23 cellular contexts compared by ENCODE assay signal in the genomic region with DNA sequence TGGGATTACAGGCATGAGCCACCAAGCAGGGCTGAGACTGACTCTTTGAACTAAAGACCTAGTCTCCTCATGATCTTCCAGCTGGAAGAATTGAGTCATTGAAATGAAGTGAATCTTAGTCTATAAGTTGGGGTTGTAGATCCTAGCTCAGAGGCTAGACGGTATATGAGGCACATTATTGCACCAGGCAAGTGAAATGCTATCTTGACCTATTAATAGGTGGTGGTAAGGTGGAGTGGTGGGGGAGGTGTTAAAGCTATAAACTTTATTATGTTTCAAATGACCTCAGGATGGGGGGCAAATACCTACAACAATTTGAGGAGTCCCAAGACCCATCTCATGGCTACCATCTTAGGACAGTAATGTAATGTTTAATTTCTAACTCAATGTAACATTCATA. TPM values are rescaled to one million over a fixed set of nuclear protein-coding genes. Genes with fewer than 3 reads are reported as not detected.
A peak's percentile ranks its signal among the peaks of the same experiment; 100 is the strongest.
DNase-seq lines count a peak whose midpoint lies in the region; ATAC-seq and TF ChIP-seq lines count a peak whose summit lies in the region.
"Had no signal": no experiment of that assay in that cellular context is flagged by ENCODE, and none has a peak within 500 bp of the region (broad histone marks: within the 10 kb centered on the region; RNA-seq: fewer than 3 reads in every experiment).

No MANE protein-coding gene starts in this region.

- in situ Hi-C loops in gastrocnemius medialis (cut with MboI; ENCODE audit: low sequenced_read_pairs in 4 of 4): loop anchor here in 1 of 4 donors (5.0 kb wide), 1 partner anchor 35 kb away; a partner anchor contains a TSS

- TF ChIP-seq CTCF in epithelial cell of esophagus (IDR thresholded peaks at IDR 0.05; ENCODE audit: insufficient read depth, low read depth, low read length, missing control alignments): no peak
- no peak for TF ChIP-seq CTCF in gastrocnemius medialis (IDR thresholded peaks at IDR 0.05 in 4 of 5, conservative IDR thresholded peaks at IDR 0.05 in 1 of 5)

- H3K27me3 ChIP-seq in gastrocnemius medialis: no peaks in the 10 kb centered on the region
- H3K27me3 ChIP-seq: BLaER1 treated with 17β-estradiol and CSF1 and Interleukin-3, amounts not matched to agents 10 nM and 100 nM; Peyer's patch had no signal

- ATAC-seq in gastrocnemius medialis (peak; percentile 64 to 76), GM21515 (IDR thresholded peaks at IDR 0.05; ENCODE audit: unreplicated experiment) (no peak), HG02678 (IDR thresholded peaks at IDR 0.05; ENCODE audit: unreplicated experiment) (no peak), SK-N-SH treated with all-trans-retinoic acid at 6 μM for 48 hours (no peak)
- ATAC-seq: GM12878, HCT116 had no signal

- no peaks in the 10 kb centered on the region for H3K9me3 ChIP-seq in gastrocnemius medialis
- H3K9me3 ChIP-seq: BLaER1 treated with 17β-estradiol and CSF1 and Interleukin-3, amounts not matched to agents 10 nM and 100 nM; Caco-2; Peyer's patch had no signal

- TF ChIP-seq POLR2A in gastrocnemius medialis (IDR thresholded peaks at IDR 0.05): no peak

- intact Hi-C loops in gastrocnemius medialis (cut with DNase I; ENCODE audit: low total_unique reads): loop anchor here (10.0 kb wide), 1 partner anchor 792 kb away; no protein-coding TSS in a partner anchor

- DNase-seq in RKO (ENCODE audit: low spot score): peak; percentile 35
- peak; percentile 27 for DNase-seq in epithelial cell of esophagus (ENCODE audit: low read depth)
- DNase-seq in iris pigment epithelial cell (ENCODE audit: low read depth): peak; percentile 23
- DNase-seq in gastrocnemius medialis: peak in 1 of 2 donors; percentile 32
- DNase-seq in kidney glomerular epithelial cell (lab: John Stamatoyannopoulos, UW): no peak
- DNase-seq: ACHN; Caco-2; CD4-positive, alpha-beta memory T cell; DMS 273 treated with DMSO at 0.1 percent for 48 hours; DND-41; GOT3; Kasumi-1; NCI-H1417; NCI-H1694 treated with DMSO at 0.1 percent for 48 hours; NCI-H446; NCI-H526; Peyer's patch had no signal

- H3K4me3 ChIP-seq in epithelial cell of esophagus (ENCODE audit: low read length) (no peak overlapping the region), gastrocnemius medialis (no peak overlapping the region)
- H3K4me3 ChIP-seq: BLaER1 treated with 17β-estradiol and CSF1 and Interleukin-3, amounts not matched to agents 10 nM and 100 nM; GM12878; Peyer's patch had no signal

- H3K36me3 ChIP-seq in gastrocnemius medialis: no peaks in the 10 kb centered on the region
- H3K36me3 ChIP-seq: Peyer's patch had no signal

- peak overlapping the region; percentile 91 to 94 (median 94) for H3K27ac ChIP-seq in gastrocnemius medialis
- H3K27ac ChIP-seq: BLaER1 treated with 17β-estradiol and CSF1 and Interleukin-3, amounts not matched to agents 10 nM and 100 nM had no signal

- H3K4me1 ChIP-seq in gastrocnemius medialis: peaks cover 55 to 84% of the 10 kb centered on the region in 2 donors
- H3K4me1 ChIP-seq: Caco-2, Peyer's patch had no signal

TF ChIP-seq in SK-N-SH treated with all-trans-retinoic acid at 6 μM for 48 hours, 23 proteins besides CTCF, POLR2A, EP300 and RAD21:
- no peak for TF ChIP-seq SNAI2 (CRISPR knock-in tag; IDR thresholded peaks at IDR 0.05)
- TF ChIP-seq, protein P1, sequence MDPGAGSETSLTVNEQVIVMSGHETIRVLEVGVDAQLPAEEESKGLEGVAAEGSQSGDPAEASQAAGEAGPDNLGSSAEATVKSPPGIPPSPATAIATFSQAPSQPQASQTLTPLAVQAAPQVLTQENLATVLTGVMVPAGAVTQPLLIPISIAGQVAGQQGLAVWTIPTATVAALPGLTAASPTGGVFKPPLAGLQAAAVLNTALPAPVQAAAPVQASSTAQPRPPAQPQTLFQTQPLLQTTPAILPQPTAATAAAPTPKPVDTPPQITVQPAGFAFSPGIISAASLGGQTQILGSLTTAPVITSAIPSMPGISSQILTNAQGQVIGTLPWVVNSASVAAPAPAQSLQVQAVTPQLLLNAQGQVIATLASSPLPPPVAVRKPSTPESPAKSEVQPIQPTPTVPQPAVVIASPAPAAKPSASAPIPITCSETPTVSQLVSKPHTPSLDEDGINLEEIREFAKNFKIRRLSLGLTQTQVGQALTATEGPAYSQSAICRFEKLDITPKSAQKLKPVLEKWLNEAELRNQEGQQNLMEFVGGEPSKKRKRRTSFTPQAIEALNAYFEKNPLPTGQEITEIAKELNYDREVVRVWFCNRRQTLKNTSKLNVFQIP (CRISPR knock-in tag; IDR thresholded peaks at IDR 0.05; ENCODE audit: borderline replicate concordance, low read depth): no peak
- no peak for TF ChIP-seq RARB (CRISPR knock-in tag; IDR thresholded peaks at IDR 0.05)
- TF ChIP-seq, protein P2, sequence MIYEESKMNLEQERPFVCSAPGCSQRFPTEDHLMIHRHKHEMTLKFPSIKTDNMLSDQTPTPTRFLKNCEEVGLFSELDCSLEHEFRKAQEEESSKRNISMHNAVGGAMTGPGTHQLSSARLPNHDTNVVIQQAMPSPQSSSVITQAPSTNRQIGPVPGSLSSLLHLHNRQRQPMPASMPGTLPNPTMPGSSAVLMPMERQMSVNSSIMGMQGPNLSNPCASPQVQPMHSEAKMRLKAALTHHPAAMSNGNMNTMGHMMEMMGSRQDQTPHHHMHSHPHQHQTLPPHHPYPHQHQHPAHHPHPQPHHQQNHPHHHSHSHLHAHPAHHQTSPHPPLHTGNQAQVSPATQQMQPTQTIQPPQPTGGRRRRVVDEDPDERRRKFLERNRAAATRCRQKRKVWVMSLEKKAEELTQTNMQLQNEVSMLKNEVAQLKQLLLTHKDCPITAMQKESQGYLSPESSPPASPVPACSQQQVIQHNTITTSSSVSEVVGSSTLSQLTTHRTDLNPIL (CRISPR knock-in tag; IDR thresholded peaks at IDR 0.05; ENCODE audit: low read depth): no peak
- TF ChIP-seq ZNF565 (CRISPR knock-in tag; conservative IDR thresholded peaks at IDR 0.05; ENCODE audit: low read depth): no peak
- no peak for TF ChIP-seq PPARA (CRISPR knock-in tag; IDR thresholded peaks at IDR 0.05; ENCODE audit: borderline replicate concordance)
- TF ChIP-seq ZNF8 (CRISPR knock-in tag; IDR thresholded peaks at IDR 0.05): no peak

RNA-seq across cellular contexts. Expression of a gene that starts 36.8 kb away (rescaled TPM):
- total RNA-seq in gastrocnemius medialis: 10 to 100 TPM; 26.5 to 41.6 (median 36.2) TPM

Comparison
In these comparisons a context has a peak if more than half of its experiments do, and no peak if none do; other contexts are left out.
1. ATAC-seq: peak in gastrocnemius medialis (2 of 2); none in GM21515 (single experiment), HG02678 (single experiment) and SK-N-SH treated with all-trans-retinoic acid at 6 μM for 48 hours (single experiment).